23 cellular contexts compared by ENCODE assay signal in genomic region chr10:91054325-91054724, GRCh38.
A peak's percentile ranks its signal among the peaks of the same experiment; 100 is the strongest.
DNase-seq lines count a peak whose midpoint lies in the region; ATAC-seq and TF ChIP-seq lines count a peak whose summit lies in the region.
"Had no signal": no experiment of that assay in that cellular context is flagged by ENCODE, and none has a peak within 500 bp of the region (broad histone marks: within the 10 kb centered on the region; RNA-seq: fewer than 3 reads in every experiment).

No MANE protein-coding gene starts in this region.

- no peak for TF ChIP-seq CTCF in choroid plexus epithelial cell (conservative IDR thresholded peaks at IDR 0.05; ENCODE audit: low read depth, low read length)
- no peak for TF ChIP-seq CTCF in fibroblast of the aortic adventitia (IDR thresholded peaks at IDR 0.05; ENCODE audit: insufficient read depth, low read length)
- no peak for TF ChIP-seq CTCF in neural progenitor cell (IDR thresholded peaks at IDR 0.05)

- H3K36me3 ChIP-seq in neural progenitor cell: no peaks in the 10 kb centered on the region

- H3K27ac ChIP-seq in neural progenitor cell: peak overlapping the region; percentile 51
- H3K27ac ChIP-seq: A549, dorsolateral prefrontal cortex, epithelial cell of prostate, psoas muscle, skin epidermis had no signal

- H3K79me2 ChIP-seq in neural progenitor cell (ENCODE audit: low read depth): no peaks in the 10 kb centered on the region

- H2AFZ ChIP-seq in neural progenitor cell (replicated peaks): no peak overlapping the region

- DNase-seq in ELF-1 (ENCODE audit: low read depth, low spot score): peak; percentile 57
- peak; percentile 79 for DNase-seq in choroid plexus epithelial cell (ENCODE audit: low read depth)
- DNase-seq in fibroblast of the aortic adventitia (ENCODE audit: low read depth): peak; percentile 62
- peak; percentile 72 for DNase-seq in neural progenitor cell (ENCODE audit: low spot score)
- DNase-seq in T-helper 17 cell: no peak
- no peak for DNase-seq in activated T-cell treated with anti-CD3 and anti-CD28 coated beads, Interleukin-2, amount 50 U/mL, for 24 hours
- DNase-seq in NCI-H1105 treated with DMSO at 0.1 percent for 48 hours (lab: John Stamatoyannopoulos, UW): no peak
- DNase-seq: activated CD4-positive, alpha-beta T cell treated with anti-CD3 and anti-CD28 coated beads for 48 hours; activated naive CD4-positive, alpha-beta T cell treated with Interleukin-2 at 50 U/mL for 16 hours; activated T-cell treated with anti-CD3 and anti-CD28 coated beads, Interleukin-2, amount 50 U/mL, for 48 hours; amygdala; caudate nucleus; dorsolateral prefrontal cortex; H9; mammary epithelial cell; psoas muscle had no signal

- peaks cover 6% of the 10 kb centered on the region for H3K36me3 Mint-ChIP-seq in neural progenitor cell
- H3K36me3 Mint-ChIP-seq in T-helper 17 cell (ENCODE audit: low read depth): no peaks in the 10 kb centered on the region
- H3K36me3 Mint-ChIP-seq in activated T-cell treated with anti-CD3 and anti-CD28 coated beads, Interleukin-2, amount 50 U/mL, for 24 hours (ENCODE audit: low read depth): no peaks in the 10 kb centered on the region
- H3K36me3 Mint-ChIP-seq: type B pancreatic cell had no signal

- no peaks in the 10 kb centered on the region for H4K20me1 ChIP-seq in neural progenitor cell (ENCODE audit: low read depth)

- peaks cover 12% of the 10 kb centered on the region for H3K9me3 Mint-ChIP-seq in neural progenitor cell
- no peaks in the 10 kb centered on the region for H3K9me3 Mint-ChIP-seq in activated T-cell treated with anti-CD3 and anti-CD28 coated beads, Interleukin-2, amount 50 U/mL, for 24 hours
- H3K9me3 Mint-ChIP-seq: H9, type B pancreatic cell had no signal

- no peaks in the 10 kb centered on the region for H3K27me3 ChIP-seq in neural progenitor cell
- H3K27me3 ChIP-seq: dorsolateral prefrontal cortex had no signal

- peaks cover 9% of the 10 kb centered on the region for H3F3A ChIP-seq in neural progenitor cell (ENCODE audit: low read depth)

- H3K9ac ChIP-seq in neural progenitor cell: no peak overlapping the region

- peak overlapping the region; percentile 59 for H3K4me2 ChIP-seq in neural progenitor cell
- H3K4me2 ChIP-seq: A549 had no signal

- H3K4me1 Mint-ChIP-seq in neural progenitor cell (peaks cover 41% of the 10 kb centered on the region), T-helper 17 cell (no peaks in the 10 kb centered on the region)
- H3K4me1 Mint-ChIP-seq in activated T-cell treated with anti-CD3 and anti-CD28 coated beads, Interleukin-2, amount 50 U/mL, for 24 hours (ENCODE audit: low read depth): no peaks in the 10 kb centered on the region
- H3K4me1 Mint-ChIP-seq: B cell had no signal

- peaks cover 29% of the 10 kb centered on the region for H3K4me1 ChIP-seq in neural progenitor cell
- H3K4me1 ChIP-seq: A549 had no signal

- H3K9me3 ChIP-seq in neural progenitor cell (ENCODE audit: low read depth): no peaks in the 10 kb centered on the region
- no peaks in the 10 kb centered on the region for H3K9me3 ChIP-seq in T-helper 17 cell (ENCODE audit: control insufficient read depth, low read length, poor library complexity, severe bottlenecking)
- H3K9me3 ChIP-seq: A549, psoas muscle had no signal

- H3K4me3 Mint-ChIP-seq in neural progenitor cell (no peak overlapping the region), T-helper 17 cell (no peak overlapping the region)
- H3K4me3 Mint-ChIP-seq in activated T-cell treated with anti-CD3 and anti-CD28 coated beads, Interleukin-2, amount 50 U/mL, for 24 hours: no peak overlapping the region
- H3K4me3 Mint-ChIP-seq: B cell, H9, type B pancreatic cell had no signal

- no peak for ATAC-seq in T-helper 17 cell
- ATAC-seq in GM21529 (IDR thresholded peaks at IDR 0.05; ENCODE audit: unreplicated experiment): no peak
- ATAC-seq: A549, psoas muscle, SK-N-SH treated with all-trans-retinoic acid at 6 μM for 48 hours had no signal

- H3K4me3 ChIP-seq in choroid plexus epithelial cell (ENCODE audit: low read depth, low read length): no peak overlapping the region
- H3K4me3 ChIP-seq in fibroblast of the aortic adventitia (ENCODE audit: low read depth, low read length): no peak overlapping the region
- H3K4me3 ChIP-seq in neural progenitor cell: no peak overlapping the region
- H3K4me3 ChIP-seq: A549, dorsolateral prefrontal cortex, psoas muscle, skin epidermis had no signal

- H3K27ac Mint-ChIP-seq in neural progenitor cell (peak overlapping the region; percentile 84), T-helper 17 cell (no peak overlapping the region)
- no peak overlapping the region for H3K27ac Mint-ChIP-seq in activated T-cell treated with anti-CD3 and anti-CD28 coated beads, Interleukin-2, amount 50 U/mL, for 24 hours
- H3K27ac Mint-ChIP-seq: B cell, H9, type B pancreatic cell had no signal

- H3K27me3 Mint-ChIP-seq in neural progenitor cell (ENCODE audit: insufficient read depth, low read depth) (no peaks in the 10 kb centered on the region), T-helper 17 cell (peaks cover 29% of the 10 kb centered on the region)
- no peaks in the 10 kb centered on the region for H3K27me3 Mint-ChIP-seq in activated T-cell treated with anti-CD3 and anti-CD28 coated beads, Interleukin-2, amount 50 U/mL, for 24 hours
- H3K27me3 Mint-ChIP-seq: B cell, type B pancreatic cell had no signal

Comparison
In these comparisons a context has a peak if more than half of its experiments do, and no peak if none do; other contexts are left out.
1. DNase-seq: peak in ELF-1 (single experiment), choroid plexus epithelial cell (single experiment), fibroblast of the aortic adventitia (single experiment) and neural progenitor cell (single experiment); none in T-helper 17 cell (0 of 3), activated T-cell treated with anti-CD3 and anti-CD28 coated beads, Interleukin-2, amount 50 U/mL, for 24 hours (single experiment) and NCI-H1105 treated with DMSO at 0.1 percent for 48 hours (single experiment).